Comparison of ENCODE assay signal across 19 cellular contexts in genomic region chr11:68923614-68924013, GRCh38. TPM values are rescaled to one million over a fixed set of nuclear protein-coding genes. Genes with fewer than 3 reads are reported as not detected.
"Had no signal": no experiment of that assay in that cellular context is flagged by ENCODE, and none has a peak within 500 bp of the region (broad histone marks: within the 10 kb centered on the region; RNA-seq: fewer than 3 reads in every experiment).

No MANE protein-coding gene starts in this region.

- H3K27ac Mint-ChIP-seq: activated naive CD8-positive, alpha-beta T cell treated with anti-CD3 and anti-CD28 coated beads, Interleukin-2, amount 10 ng/mL, durations not matched to agents 7 days and 5 days; activated T-helper 1 cell treated with anti-CD3 and anti-CD28 coated beads, Interleukin-12 subunit alpha, Interleukin-12 subunit beta, Interleukin-2, Interleukin-4 antibody, amounts not matched to agents 30 ng/mL and 10 ng/mL and 1 ng/mL, durations not matched to agents 14 hours and 24 hours and 36 hours; stimulated activated naive CD8-positive, alpha-beta T cell treated with anti-CD3 and anti-CD28 coated beads, Interleukin-15, amount 100 ng/mL, for 72 hours had no signal

- H3K36me3 ChIP-seq: uterus had no signal

- H3K9me3 ChIP-seq: testis had no signal

- H3K4me1 Mint-ChIP-seq: stimulated activated naive CD8-positive, alpha-beta T cell treated with anti-CD3 and anti-CD28 coated beads, Interleukin-15, amount 100 ng/mL, for 72 hours had no signal

- H3K4me1 ChIP-seq: uterus had no signal

- H3K27me3 Mint-ChIP-seq: activated naive CD8-positive, alpha-beta T cell treated with anti-CD3 and anti-CD28 coated beads, Interleukin-2, amount 10 ng/mL, durations not matched to agents 7 days and 5 days; stimulated activated naive CD8-positive, alpha-beta T cell treated with anti-CD3 and anti-CD28 coated beads, Interleukin-15, amount 100 ng/mL, for 72 hours had no signal

- H3K4me3 ChIP-seq: testis, uterus had no signal

- DNase-seq: activated naive CD4-positive, alpha-beta T cell; activated naive CD8-positive, alpha-beta T cell treated with anti-CD3 and anti-CD28 coated beads, Interleukin-2, amount 10 ng/mL, durations not matched to agents 7 days and 5 days; dermis blood vessel endothelial cell; erythroblast; kidney glomerular epithelial cell; mesendoderm; stimulated activated CD4-positive, alpha-beta T cell treated with anti-CD3 and anti-CD28 coated beads, Interleukin-1b, Interleukin-23, amount 100 ng/mL, for 48 hours; stimulated activated naive CD8-positive, alpha-beta T cell treated with anti-CD3 and anti-CD28 coated beads, Interleukin-15, amount 100 ng/mL, for 72 hours; testis; uterus had no signal

- H3K27me3 ChIP-seq: testis, uterus had no signal

- H3K27ac ChIP-seq: testis had no signal

- ATAC-seq: activated CD4-positive, CD25-positive, alpha-beta regulatory T cell treated with anti-CD3 and anti-CD28 coated beads, Interleukin-2, amount 50 U/mL, for 24 hours; stimulated activated naive CD8-positive, alpha-beta T cell treated with anti-CD3 and anti-CD28 coated beads, Interleukin-15, amount 100 ng/mL, for 72 hours had no signal

- H3K4me3 Mint-ChIP-seq: activated naive CD8-positive, alpha-beta T cell treated with anti-CD3 and anti-CD28 coated beads, Interleukin-2, amount 10 ng/mL, durations not matched to agents 7 days and 5 days; activated T-helper 1 cell treated with anti-CD3 and anti-CD28 coated beads, Interleukin-12 subunit alpha, Interleukin-12 subunit beta, Interleukin-2, Interleukin-4 antibody, amounts not matched to agents 30 ng/mL and 10 ng/mL and 1 ng/mL, durations not matched to agents 14 hours and 24 hours and 36 hours; stimulated activated naive CD8-positive, alpha-beta T cell treated with anti-CD3 and anti-CD28 coated beads, Interleukin-15, amount 100 ng/mL, for 72 hours had no signal

RNA-seq across cellular contexts. Expression of gene MRGPRD, which starts 57.2 kb away (rescaled TPM):
- total RNA-seq: activated CD8-positive, alpha-beta memory T cell treated with anti-CD3 and anti-CD28 coated beads for 36 hours; activated naive CD8-positive, alpha-beta T cell treated with anti-CD3 and anti-CD28 coated beads, Interleukin-2, amount 10 ng/mL, durations not matched to agents 7 days and 5 days; activated T-helper 1 cell treated with anti-CD3 and anti-CD28 coated beads, Interleukin-12 subunit alpha, Interleukin-12 subunit beta, Interleukin-2, Interleukin-4 antibody, amounts not matched to agents 30 ng/mL and 10 ng/mL and 1 ng/mL, durations not matched to agents 14 hours and 24 hours and 36 hours; dermis blood vessel endothelial cell; liver; myocyte; omental fat pad; pulmonary artery endothelial cell; sciatic nerve; testis had no signal
- polyA plus RNA-seq: liver, neural cell had no signal
